Comparison of ENCODE assay signal across 11 cellular contexts in genomic region chr20:62305765-62306431, GRCh38. TPM values are rescaled to one million over a fixed set of nuclear protein-coding genes. Genes with fewer than 3 reads are reported as not detected.
DNase-seq lines count a peak whose midpoint lies in the region; ATAC-seq and TF ChIP-seq lines count a peak whose summit lies in the region.
"Had no signal": no experiment of that assay in that cellular context is flagged by ENCODE, and none has a peak within 500 bp of the region (broad histone marks: within the 10 kb centered on the region; RNA-seq: fewer than 3 reads in every experiment).

No MANE protein-coding gene starts in this region.

- H3K27ac Mint-ChIP-seq in Caco-2 (ENCODE audit: unreplicated experiment): peak overlapping the region; percentile 97
- no peak overlapping the region for H3K27ac Mint-ChIP-seq in T-cell

- H3K27me3 Mint-ChIP-seq in Caco-2 (ENCODE audit: insufficient read depth, unreplicated experiment): no peaks in the 10 kb centered on the region
- H3K27me3 Mint-ChIP-seq in T-cell: no peaks in the 10 kb centered on the region

- in situ Hi-C loops in GM13976 (cut with MboI; ENCODE audit: low sequenced_read_pairs, unreplicated experiment): loop anchor here (10.0 kb wide), 1 partner anchor 79 kb away; the partner anchor contains the start of gene RPS21

- H3K27ac ChIP-seq in 22Rv1 (peak overlapping the region; percentile 95; the same call in 1 of the 2 replicates), caudate nucleus (ENCODE audit: low read depth, low read length) (no peak overlapping the region)
- H3K27ac ChIP-seq: colonic mucosa, vagina had no signal

- peaks cover 99% of the 10 kb centered on the region for H3K36me3 Mint-ChIP-seq in Caco-2 (ENCODE audit: insufficient read depth, unreplicated experiment)
- H3K36me3 Mint-ChIP-seq in T-cell: peaks cover 15% of the 10 kb centered on the region

- BruUV-seq in Caco-2 (replicated peaks; lab: Mats Ljungman, UMichigan): no TSS peak

- TF ChIP-seq CTCF in 22Rv1 (IDR thresholded peaks at IDR 0.05) (no peak), Caco-2 (IDR thresholded peaks at IDR 0.05; ENCODE audit: insufficient read depth in 1 of 2, low read depth in 1 of 2, low read length in 1 of 2, severe bottlenecking in 1 of 2, unreplicated experiment in 1 of 2) (no peak), GM13976 (IDR thresholded peaks at IDR 0.05; ENCODE audit: borderline replicate concordance, control extremely low read depth, extremely low read depth, insufficient read depth, missing control alignments) (no peak)

- H3K4me1 Mint-ChIP-seq in Caco-2 (ENCODE audit: low read depth, unreplicated experiment) (peaks cover 30% of the 10 kb centered on the region), T-cell (peaks cover 29 to 32% (median 29%) of the 10 kb centered on the region in 3 donors)

- no peaks in the 10 kb centered on the region for H3K9me3 ChIP-seq in Caco-2
- H3K9me3 ChIP-seq: colonic mucosa, vagina had no signal

- intact Hi-C loops in Caco-2 (cut with micrococcal nuclease; ENCODE audit: unreplicated experiment): loop anchor here (10.0 kb wide), 1 partner anchor 489 kb away; the partner anchor contains the start of gene MRGBP

- peak in 1 of 2 experiments; percentile 37 for DNase-seq in Caco-2
- no peak for DNase-seq in T-cell
- peak; percentile 24 for DNase-seq in foreskin melanocyte
- DNase-seq in GM13976 (ENCODE audit: low spot score): no peak
- no peak for DNase-seq in SHP77 treated with DMSO at 0.1 percent for 48 hours (lab: John Stamatoyannopoulos, UW)
- no peak for DNase-seq in caudate nucleus (lab: John Stamatoyannopoulos, UW)
- DNase-seq in NCI-H526 (lab: John Stamatoyannopoulos, UW): no peak
- DNase-seq: colonic mucosa, NCI-H1105 had no signal

- peaks cover 31% of the 10 kb centered on the region for H3K36me3 ChIP-seq in Caco-2 (ENCODE audit: control insufficient read depth, insufficient read depth, low read length)

- CTCF ChIA-PET in Caco-2 (lab: Charles Lee) (interaction anchor here (1.5 kb wide), 1 partner anchor 77 kb away, joined by 13 read pairs; no protein-coding TSS in a partner anchor), T-cell (lab: Charles Lee) (no interaction called here)

- H3K4me3 Mint-ChIP-seq in Caco-2 (ENCODE audit: unreplicated experiment): peak overlapping the region; percentile 89
- peak overlapping the region; percentile 50 to 97 (median 57) for H3K4me3 Mint-ChIP-seq in T-cell

- no peak overlapping the region for H3K4me3 ChIP-seq in Caco-2 (ENCODE audit: low read depth, low read length)
- H3K4me3 ChIP-seq: colonic mucosa, vagina had no signal

- no peak for ATAC-seq in T-cell (replicated peaks in 1 of 4)

- H3K9me3 Mint-ChIP-seq in Caco-2 (ENCODE audit: unreplicated experiment) (no peaks in the 10 kb centered on the region), T-cell (no peaks in the 10 kb centered on the region)

- H3K27me3 ChIP-seq in Caco-2 (replicated peaks; ENCODE audit: control insufficient read depth, insufficient read depth, low read length): no peaks in the 10 kb centered on the region
- H3K27me3 ChIP-seq: colonic mucosa, vagina had no signal

- POLR2A ChIA-PET in Caco-2 (lab: Charles Lee) (interaction anchor here (0.7 to 1.2 kb wide), 2 partner anchors 56 to 81 kb away, joined by 4 to 5 read pairs; partner anchors contain the start of gene RPS21), T-cell (lab: Charles Lee) (no interaction called here)

- H3K4me1 ChIP-seq in Caco-2: peaks cover 20% of the 10 kb centered on the region

RNA-seq across cellular contexts. Expression of gene ADRM1, which starts 3.1 kb away (rescaled TPM):
- total RNA-seq in Caco-2 (2022) (261 and 263 TPM in 2 replicates), T-cell (10 to 100 TPM; 44.7 to 80.3 (median 72.9) TPM)
